Comparison of ENCODE assay signal across 17 cellular contexts in genomic region chr3:122799322-122799721, GRCh38.
DNase-seq lines count a peak whose midpoint lies in the region; TF ChIP-seq lines count a peak whose summit lies in the region.
"Had no signal": no experiment of that assay in that cellular context is flagged by ENCODE, and none has a peak within 500 bp of the region (broad histone marks: within the 10 kb centered on the region; RNA-seq: fewer than 3 reads in every experiment).

No MANE protein-coding gene starts in this region.

- peak overlapping the region; percentile 19 for H3K27ac ChIP-seq in parathyroid adenoma
- H3K27ac ChIP-seq: 22Rv1, A549, C4-2B, GM23248 had no signal

- DNase-seq in DMS53 (lab: John Stamatoyannopoulos, UW) (peak; percentile 36), DMS53 treated with DMSO at 0.1 percent for 48 hours (lab: John Stamatoyannopoulos, UW; ENCODE audit: unreplicated experiment) (no peak), NCI-H82 (lab: John Stamatoyannopoulos, UW) (peak; percentile 61), NCI-H82 treated with DMSO at 0.1 percent for 48 hours (lab: John Stamatoyannopoulos, UW; ENCODE audit: unreplicated experiment) (no peak), SIG-M5 treated with dmso at 0.1 percent for 504 hours (lab: John Stamatoyannopoulos, UW; ENCODE audit: unreplicated experiment) (no peak), iPS-NIHi7 (ENCODE audit: extremely low spot score) (no peak)
- DNase-seq: AML-193; CD4-positive, alpha-beta T cell; DND-41; EL; GM23248 had no signal

- no peak overlapping the region for H3K4me3 ChIP-seq in parathyroid adenoma (ENCODE audit: low read depth, low read length)
- H3K4me3 ChIP-seq: A549, GM23248, HAP-1 had no signal

- H3K9ac ChIP-seq in parathyroid adenoma: no peak overlapping the region
- H3K9ac ChIP-seq: GM23248 had no signal

- no peaks in the 10 kb centered on the region for H3K36me3 ChIP-seq in parathyroid adenoma (ENCODE audit: control insufficient read depth, insufficient read depth, low read length)
- H3K36me3 ChIP-seq: HAP-1 had no signal

- no peak for TF ChIP-seq CTCF in parathyroid adenoma (IDR thresholded peaks at IDR 0.05)

- H3K79me2 ChIP-seq in parathyroid adenoma: peaks cover 21% of the 10 kb centered on the region

- no peak overlapping the region for H3K4me2 ChIP-seq in parathyroid adenoma (ENCODE audit: low read length)
- H3K4me2 ChIP-seq: A549 had no signal

- no peak overlapping the region for H2AFZ ChIP-seq in parathyroid adenoma
- H2AFZ ChIP-seq: GM23248 had no signal

- no peaks in the 10 kb centered on the region for H3K27me3 ChIP-seq in parathyroid adenoma (ENCODE audit: control insufficient read depth, insufficient read depth, low read length)

- peaks cover 16% of the 10 kb centered on the region for H3K4me1 ChIP-seq in parathyroid adenoma

- no peaks in the 10 kb centered on the region for H3K9me3 ChIP-seq in parathyroid adenoma (ENCODE audit: control insufficient read depth, low read length)
- H3K9me3 ChIP-seq: A549, Caco-2, HAP-1 had no signal

Comparison
In these comparisons a context has a peak if more than half of its experiments do, and no peak if none do; other contexts are left out.
1. DNase-seq: peak in DMS53 (single experiment) and NCI-H82 (single experiment); none in DMS53 treated with DMSO at 0.1 percent for 48 hours (single experiment), NCI-H82 treated with DMSO at 0.1 percent for 48 hours (single experiment), SIG-M5 treated with dmso at 0.1 percent for 504 hours (single experiment) and iPS-NIHi7 (single experiment).